Comparison of ENCODE assay signal across 28 cellular contexts in the genomic region with DNA sequence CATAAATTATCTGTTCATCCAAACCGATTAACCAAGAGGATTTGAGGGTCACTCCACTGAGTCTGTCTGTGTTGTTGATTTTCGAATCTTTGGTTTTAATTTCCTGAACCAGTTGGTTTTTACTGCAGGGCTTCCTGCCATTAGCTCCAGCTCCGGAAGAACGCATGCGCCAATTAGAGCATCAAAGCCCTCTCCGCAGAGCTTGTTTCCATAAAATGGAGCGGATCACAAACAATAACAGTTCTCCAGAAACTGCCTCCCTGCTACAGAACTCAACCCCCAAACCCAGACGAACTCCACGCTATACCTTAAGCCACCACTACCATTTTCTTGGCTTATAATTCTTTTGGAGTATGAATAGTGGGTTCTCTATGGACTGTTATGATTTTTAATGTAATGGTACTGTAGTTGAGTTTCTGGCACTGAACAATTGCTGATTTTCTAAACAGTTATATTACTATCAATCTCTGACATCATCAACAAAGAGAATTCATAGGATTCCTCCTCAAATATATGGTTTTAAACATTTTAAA. TPM values are rescaled to one million over a fixed set of nuclear protein-coding genes. Genes with fewer than 3 reads are reported as not detected.
A peak's percentile ranks its signal among the peaks of the same experiment; 100 is the strongest.
DNase-seq lines count a peak whose midpoint lies in the region; ATAC-seq and TF ChIP-seq lines count a peak whose summit lies in the region.
"Had no signal": no experiment of that assay in that cellular context is flagged by ENCODE, and none has a peak within 500 bp of the region (broad histone marks: within the 10 kb centered on the region; RNA-seq: fewer than 3 reads in every experiment).

No MANE protein-coding gene starts in this region.

- intact Hi-C loops in HCT116 (cut with micrococcal nuclease), result loop anchor here (5.0 kb wide), 1 partner anchor 144 kb away; no protein-coding TSS in a partner anchor

- DNase-seq in HCT116 (ENCODE audit: low read depth, low spot score) (no peak), SK-MEL-5 (ENCODE audit: low read depth, low spot score) (peak; percentile 39), foreskin keratinocyte (peak in 1 of 2 donors; percentile 37), suprapubic skin (ENCODE audit: low spot score in 2 of 2) (no peak), MV-4-11 (lab: John Stamatoyannopoulos, UW) (no peak), HuH-7.5 (ENCODE audit: low spot score) (no peak)
- DNase-seq: activated CD4-positive, alpha-beta T cell treated with anti-CD3 and anti-CD28 coated beads for 4 hours; activated naive CD4-positive, alpha-beta T cell treated with anti-CD3 and anti-CD28 coated beads, Interleukin-2, amount 10 ng/mL, durations not matched to agents 7 days and 5 days; adrenal gland; BE2C; CD8-positive, alpha-beta T cell; dermis blood vessel endothelial cell; DMS 273 treated with DMSO at 0.1 percent for 48 hours; H9; immature natural killer cell; mesenchymal stem cell; NCI-H1092 treated with DMSO at 0.1 percent for 48 hours; NCI-H1930; NCI-H524 treated with DMSO at 0.1 percent for 48 hours; pancreas; small intestine; stimulated activated naive CD4-positive, alpha-beta T cell; T1000; WERI-Rb-1 had no signal

- RAD21 ChIA-PET in HCT116 (lab: Charles Lee; ENCODE audit: low non-redundant PET in 1 of 2, low total read pairs in 2 of 2, uncharacterized antibody in 2 of 2, unreplicated experiment in 2 of 2), result no interaction called here

- H3K79me2 ChIP-seq in HCT116 (ENCODE audit: insufficient read depth, low read length), result peaks cover 28% of the 10 kb centered on the region

- in situ Hi-C loops in SK-MEL-5 (cut with HindIII; ENCODE audit: low pct_unique_long_range_greater_than_20kb, low sequenced_read_pairs), result no loop called here

- H3K27me3 ChIP-seq in HCT116 (ENCODE audit: insufficient read depth, low read length), result no peaks in the 10 kb centered on the region
- H3K27me3 ChIP-seq in foreskin keratinocyte, result no peaks in the 10 kb centered on the region
- H3K27me3 ChIP-seq in suprapubic skin, result peaks cover 40% of the 10 kb centered on the region

- peaks cover 7 to 11% of the 10 kb centered on the region in 2 experiments; a peak in 3 of 4 replicates for H3K36me3 ChIP-seq in HCT116 (ENCODE audit: control insufficient read depth in 1 of 2, insufficient read depth in 2 of 2, low read length in 2 of 2)
- H3K36me3 ChIP-seq in suprapubic skin, result no peaks in the 10 kb centered on the region
- H3K36me3 ChIP-seq: adrenal gland, BE2C, pancreas, right atrium auricular region, WERI-Rb-1 had no signal

- H3K4me1 ChIP-seq in HCT116 (ENCODE audit: control insufficient read depth in 1 of 2, insufficient read depth in 2 of 2, low read length in 2 of 2) (peaks cover 8 to 31% of the 10 kb centered on the region in 2 experiments; a peak in 3 of 4 replicates), foreskin keratinocyte (peaks cover 61% of the 10 kb centered on the region), suprapubic skin (peaks cover 70% of the 10 kb centered on the region)
- H3K4me1 ChIP-seq: BE2C had no signal

- BruUV-seq in HCT116 (replicated peaks; lab: Mats Ljungman, UMichigan), result no TSS peak

- no peak for TF ChIP-seq EP300 in suprapubic skin (IDR thresholded peaks at IDR 0.05)

- H3K27ac ChIP-seq in HCT116 (ENCODE audit: low read depth, low read length) (no peak overlapping the region), foreskin keratinocyte (peak overlapping the region; percentile 94), suprapubic skin (peak overlapping the region; percentile 59)
- H3K27ac ChIP-seq: adrenal gland, pancreas, right atrium auricular region, WERI-Rb-1 had no signal

- H3K9me2 ChIP-seq in HCT116 (ENCODE audit: insufficient read depth), result no peaks in the 10 kb centered on the region

- TF ChIP-seq CTCF in HCT116 (IDR thresholded peaks at IDR 0.05 in 2 of 3, conservative IDR thresholded peaks at IDR 0.05 in 1 of 3; ENCODE audit: borderline replicate concordance in 1 of 3, insufficient read depth in 1 of 3, low read depth in 2 of 3, low read length in 2 of 3) (no peak), foreskin keratinocyte (conservative IDR thresholded peaks at IDR 0.05) (no peak), suprapubic skin (IDR thresholded peaks at IDR 0.05) (no peak)

- ATAC-seq in HCT116 (no peak), foreskin keratinocyte (no peak), HG03097 (IDR thresholded peaks at IDR 0.05; ENCODE audit: low FRiP score, unreplicated experiment) (no peak)
- ATAC-seq: activated T-helper 17 cell treated with anti-CD3 and anti-CD28 coated beads, Interleukin-2, amount 50 U/mL, for 72 hours; CD8-positive, alpha-beta T cell; pancreas had no signal

- H3K9ac ChIP-seq in HCT116 (ENCODE audit: low read length), result no peak overlapping the region

- H3K4me3 ChIP-seq in HCT116 (replicated peaks in 1 of 2; ENCODE audit: low read depth in 1 of 2, low read length in 2 of 2), result no peak overlapping the region
- H3K4me3 ChIP-seq in suprapubic skin, result no peak overlapping the region
- H3K4me3 ChIP-seq: adrenal gland, pancreas, right atrium auricular region had no signal

- 23% methylated on average over 9 of the region's 9 CpGs for WGBS in suprapubic skin

- POLR2A ChIA-PET in HCT116 (lab: Charles Lee), result no interaction called here

- H3K9me3 ChIP-seq in HCT116 (ENCODE audit: control insufficient read depth in 1 of 2, insufficient read depth in 1 of 2, low read depth in 1 of 2, low read length in 2 of 2) (no peaks in the 10 kb centered on the region), suprapubic skin (no peaks in the 10 kb centered on the region)
- H3K9me3 ChIP-seq: adrenal gland, BE2C, pancreas, right atrium auricular region had no signal

- CTCF ChIA-PET in HCT116 (lab: Charles Lee), result interaction anchor here (0.6 kb wide), 1 partner anchor 16 kb away, joined by 3 read pairs; no protein-coding TSS in a partner anchor

- H2AFZ ChIP-seq in HCT116 (ENCODE audit: low read depth, low read length, poor library complexity, severe bottlenecking), result no peak overlapping the region

- no peak for TF ChIP-seq POLR2A in HCT116 (IDR thresholded peaks at IDR 0.05; ENCODE audit: borderline replicate concordance, extremely low read depth, insufficient read depth, insufficient read length)
- no peak for TF ChIP-seq POLR2A in suprapubic skin (IDR thresholded peaks at IDR 0.05)

- H4K20me1 ChIP-seq in HCT116 (ENCODE audit: insufficient read depth), result no peaks in the 10 kb centered on the region

- peak overlapping the region; percentile 10; the same call in 1 of the 2 replicates for H3K4me2 ChIP-seq in HCT116 (ENCODE audit: low read length)

- TF ChIP-seq RAD21 in HCT116 (IDR thresholded peaks at IDR 0.05; ENCODE audit: low read depth), result no peak

TF ChIP-seq in HCT116, 20 proteins besides CTCF, POLR2A, EP300 and RAD21 (continues in another document):
- TF ChIP-seq ZNF274 (IDR thresholded peaks at IDR 0.05; ENCODE audit: low read depth, low read length) (no peak), EZH2phosphoT487 (IDR thresholded peaks at IDR 0.05; ENCODE audit: borderline replicate concordance) (no peak), CBX3 (IDR thresholded peaks at IDR 0.05; ENCODE audit: low read depth) (no peak), TCF7L2 (IDR thresholded peaks at IDR 0.05; ENCODE audit: borderline replicate concordance, extremely low read depth, insufficient read depth, insufficient read length) (no peak), EZH2 (IDR thresholded peaks at IDR 0.05) (no peak), YY1 (IDR thresholded peaks at IDR 0.05; ENCODE audit: extremely low read depth, insufficient replicate concordance, low read depth, low read length) (no peak), MAX (IDR thresholded peaks at IDR 0.05) (no peak), ZBTB33 (IDR thresholded peaks at IDR 0.05; ENCODE audit: extremely low read depth, insufficient replicate concordance, low read length) (no peak), SRF (IDR thresholded peaks at IDR 0.05; ENCODE audit: low read depth) (no peak), ZFX (IDR thresholded peaks at IDR 0.05) (no peak), ELF1 (IDR thresholded peaks at IDR 0.05; ENCODE audit: borderline replicate concordance, low read depth) (no peak), FOSL1 (IDR thresholded peaks at IDR 0.05; ENCODE audit: low read depth) (no peak), SIN3A (IDR thresholded peaks at IDR 0.05; ENCODE audit: low read depth) (no peak)
- TF ChIP-seq, protein P1, sequence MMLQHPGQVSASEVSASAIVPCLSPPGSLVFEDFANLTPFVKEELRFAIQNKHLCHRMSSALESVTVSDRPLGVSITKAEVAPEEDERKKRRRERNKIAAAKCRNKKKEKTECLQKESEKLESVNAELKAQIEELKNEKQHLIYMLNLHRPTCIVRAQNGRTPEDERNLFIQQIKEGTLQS (IDR thresholded peaks at IDR 0.05), result no peak

RNA-seq across cellular contexts. Expression of gene TFAP2A, which starts 13.8 kb away (rescaled TPM):
- total RNA-seq in HCT116 (2021; ENCODE audit: unreplicated experiment), result 24.3 TPM
- 17.3 and 17.4 TPM in 2 replicates for polyA plus RNA-seq in HCT116 (2012)
- total RNA-seq in SK-MEL-5 (2014; rRNA removed; shearing (Covaris generic)), result 24.6 and 38.4 TPM in 2 replicates
- polyA plus RNA-seq in SK-MEL-5 (2015; cell fraction: cytosol; rRNA removed), result 104 and 135 TPM in 2 replicates
- 188 and 226 TPM in 2 replicates for polyA plus RNA-seq in SK-MEL-5 (2015; cell fraction: nucleus; rRNA removed)
- total RNA-seq in foreskin keratinocyte, result 35.2 and 37.0 TPM in 2 replicates
- polyA plus RNA-seq in foreskin keratinocyte, result 26.0 and 30.9 TPM in 2 replicates
- total RNA-seq in suprapubic skin, result 100 to 1,000 TPM in 1 of 4 donors, 10 to 100 TPM in 3; 86.7 to 135 (median 91.9) TPM
- total RNA-seq: fibroblast of lung had no signal
- polyA plus RNA-seq: immature natural killer cell had no signal
